ENCODE assay signal across 9 cellular contexts in the genomic region with DNA sequence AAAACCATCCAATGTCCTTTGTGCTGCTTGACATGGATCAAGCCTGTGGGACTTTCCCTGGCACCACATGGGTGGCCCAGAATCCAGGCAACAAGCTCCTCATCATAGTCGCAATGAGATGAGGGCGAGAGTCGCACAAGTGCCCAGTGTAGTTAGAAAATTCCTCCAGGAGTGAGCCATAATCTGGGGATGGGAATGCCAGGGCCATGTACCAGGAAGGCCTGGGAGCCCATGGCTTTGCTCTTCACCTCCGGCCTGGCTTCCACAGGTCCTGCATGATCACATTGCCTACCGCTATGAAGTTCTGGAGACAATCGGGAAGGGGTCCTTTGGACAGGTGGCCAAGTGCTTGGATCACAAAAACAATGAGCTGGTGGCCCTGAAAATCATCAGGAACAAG.
"Had no signal": no experiment of that assay in that cellular context is flagged by ENCODE, and none has a peak within 500 bp of the region (broad histone marks: within the 10 kb centered on the region; RNA-seq: fewer than 3 reads in every experiment).

No MANE protein-coding gene starts in this region.

- H3K4me1 ChIP-seq: HAP-1 had no signal

- H3K27ac Mint-ChIP-seq: GM23338, H9, HFFc6 had no signal

- H3K9me3 Mint-ChIP-seq: GM23338, H9, HFFc6 had no signal

- H3K4me1 Mint-ChIP-seq: GM23338, H9 had no signal

- H3K36me3 ChIP-seq: HAP-1 had no signal

- FAIRE-seq: H54 had no signal

- H3K4me2 ChIP-seq: GM23338 had no signal

- H3K9me3 ChIP-seq: HAP-1 had no signal

- H2AFZ ChIP-seq: GM23248, GM23338 had no signal

- H3K4me3 ChIP-seq: GM23248, GM23338, HAP-1 had no signal

- H3K4me3 Mint-ChIP-seq: GM23338, H9, HFFc6 had no signal

- H3K9ac ChIP-seq: GM23248 had no signal

- H3K27ac ChIP-seq: GM23248 had no signal

- DNase-seq: GM23248, GOT3, H7, H9, HCEC 1CT, HFFc6 had no signal
